In the genomic region with DNA sequence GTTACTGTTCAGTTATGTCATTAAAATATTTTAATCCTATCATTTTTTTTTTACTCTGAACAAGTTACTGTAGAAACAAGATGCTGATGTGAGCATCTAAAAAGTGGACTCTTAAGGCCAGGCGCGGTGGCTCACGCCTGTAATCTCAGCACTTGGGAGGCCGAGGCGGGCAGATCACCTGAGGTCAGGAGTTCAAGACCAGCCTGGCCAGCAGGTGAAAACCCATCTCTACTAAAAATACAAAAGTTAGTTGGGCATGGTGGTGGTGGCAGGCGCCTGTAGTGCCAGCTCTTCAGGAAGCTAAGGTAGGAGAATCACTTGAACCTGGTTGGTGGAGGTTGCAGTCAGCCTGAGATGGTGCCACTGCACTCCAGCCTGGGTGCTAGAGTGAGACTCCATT, we compare ENCODE assay signal across 2 cellular contexts.
TF ChIP-seq lines count a peak whose summit lies in the region.

No MANE protein-coding gene starts in this region.

TF ChIP-seq in SK-N-SH, 30 proteins besides CTCF, POLR2A, EP300 and RAD21:
- TF ChIP-seq TEAD4 (IDR thresholded peaks at IDR 0.05; ENCODE audit: borderline replicate concordance, insufficient read depth) (no peak), TAF1 (IDR thresholded peaks at IDR 0.05; ENCODE audit: borderline replicate concordance, low read depth, low read length) (no peak), NRF1 (IDR thresholded peaks at IDR 0.05; ENCODE audit: low read depth, low read length) (no peak), FOXM1 (IDR thresholded peaks at IDR 0.05; ENCODE audit: low read depth) (no peak), RXRA (IDR thresholded peaks at IDR 0.05; ENCODE audit: borderline replicate concordance, low read depth) (no peak), EZH2phosphoT487 (IDR thresholded peaks at IDR 0.05; ENCODE audit: borderline replicate concordance, low read depth) (no peak), SMC3 (IDR thresholded peaks at IDR 0.05; ENCODE audit: low read depth, low read length) (no peak), JUND (IDR thresholded peaks at IDR 0.05) (no peak), FOXJ3 (CRISPR knock-in tag; IDR thresholded peaks at IDR 0.05) (no peak), MEF2A (IDR thresholded peaks at IDR 0.05; ENCODE audit: borderline replicate concordance, low read depth) (no peak), SIN3A (IDR thresholded peaks at IDR 0.05; ENCODE audit: borderline replicate concordance, low read depth, low read length) (no peak), GABPA (IDR thresholded peaks at IDR 0.05; ENCODE audit: low read depth) (no peak)
- TF ChIP-seq, protein P1, sequence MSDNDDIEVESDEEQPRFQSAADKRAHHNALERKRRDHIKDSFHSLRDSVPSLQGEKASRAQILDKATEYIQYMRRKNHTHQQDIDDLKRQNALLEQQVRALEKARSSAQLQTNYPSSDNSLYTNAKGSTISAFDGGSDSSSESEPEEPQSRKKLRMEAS (IDR thresholded peaks at IDR 0.05; ENCODE audit: low read depth) = no peak
- TF ChIP-seq, protein P2, sequence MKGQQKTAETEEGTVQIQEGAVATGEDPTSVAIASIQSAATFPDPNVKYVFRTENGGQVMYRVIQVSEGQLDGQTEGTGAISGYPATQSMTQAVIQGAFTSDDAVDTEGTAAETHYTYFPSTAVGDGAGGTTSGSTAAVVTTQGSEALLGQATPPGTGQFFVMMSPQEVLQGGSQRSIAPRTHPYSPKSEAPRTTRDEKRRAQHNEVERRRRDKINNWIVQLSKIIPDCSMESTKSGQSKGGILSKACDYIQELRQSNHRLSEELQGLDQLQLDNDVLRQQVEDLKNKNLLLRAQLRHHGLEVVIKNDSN (IDR thresholded peaks at IDR 0.05; ENCODE audit: borderline replicate concordance, low read depth) = no peak
- TF ChIP-seq, protein P3, sequence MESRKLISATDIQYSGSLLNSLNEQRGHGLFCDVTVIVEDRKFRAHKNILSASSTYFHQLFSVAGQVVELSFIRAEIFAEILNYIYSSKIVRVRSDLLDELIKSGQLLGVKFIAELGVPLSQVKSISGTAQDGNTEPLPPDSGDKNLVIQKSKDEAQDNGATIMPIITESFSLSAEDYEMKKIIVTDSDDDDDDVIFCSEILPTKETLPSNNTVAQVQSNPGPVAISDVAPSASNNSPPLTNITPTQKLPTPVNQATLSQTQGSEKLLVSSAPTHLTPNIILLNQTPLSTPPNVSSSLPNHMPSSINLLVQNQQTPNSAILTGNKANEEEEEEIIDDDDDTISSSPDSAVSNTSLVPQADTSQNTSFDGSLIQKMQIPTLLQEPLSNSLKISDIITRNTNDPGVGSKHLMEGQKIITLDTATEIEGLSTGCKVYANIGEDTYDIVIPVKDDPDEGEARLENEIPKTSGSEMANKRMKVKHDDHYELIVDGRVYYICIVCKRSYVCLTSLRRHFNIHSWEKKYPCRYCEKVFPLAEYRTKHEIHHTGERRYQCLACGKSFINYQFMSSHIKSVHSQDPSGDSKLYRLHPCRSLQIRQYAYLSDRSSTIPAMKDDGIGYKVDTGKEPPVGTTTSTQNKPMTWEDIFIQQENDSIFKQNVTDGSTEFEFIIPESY (IDR thresholded peaks at IDR 0.05; ENCODE audit: borderline replicate concordance, low read depth) = no peak
- TF ChIP-seq, protein P4, sequence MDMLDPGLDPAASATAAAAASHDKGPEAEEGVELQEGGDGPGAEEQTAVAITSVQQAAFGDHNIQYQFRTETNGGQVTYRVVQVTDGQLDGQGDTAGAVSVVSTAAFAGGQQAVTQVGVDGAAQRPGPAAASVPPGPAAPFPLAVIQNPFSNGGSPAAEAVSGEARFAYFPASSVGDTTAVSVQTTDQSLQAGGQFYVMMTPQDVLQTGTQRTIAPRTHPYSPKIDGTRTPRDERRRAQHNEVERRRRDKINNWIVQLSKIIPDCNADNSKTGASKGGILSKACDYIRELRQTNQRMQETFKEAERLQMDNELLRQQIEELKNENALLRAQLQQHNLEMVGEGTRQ (IDR thresholded peaks at IDR 0.05; ENCODE audit: borderline replicate concordance, low read depth, low read length) = no peak
- TF ChIP-seq, protein P5, sequence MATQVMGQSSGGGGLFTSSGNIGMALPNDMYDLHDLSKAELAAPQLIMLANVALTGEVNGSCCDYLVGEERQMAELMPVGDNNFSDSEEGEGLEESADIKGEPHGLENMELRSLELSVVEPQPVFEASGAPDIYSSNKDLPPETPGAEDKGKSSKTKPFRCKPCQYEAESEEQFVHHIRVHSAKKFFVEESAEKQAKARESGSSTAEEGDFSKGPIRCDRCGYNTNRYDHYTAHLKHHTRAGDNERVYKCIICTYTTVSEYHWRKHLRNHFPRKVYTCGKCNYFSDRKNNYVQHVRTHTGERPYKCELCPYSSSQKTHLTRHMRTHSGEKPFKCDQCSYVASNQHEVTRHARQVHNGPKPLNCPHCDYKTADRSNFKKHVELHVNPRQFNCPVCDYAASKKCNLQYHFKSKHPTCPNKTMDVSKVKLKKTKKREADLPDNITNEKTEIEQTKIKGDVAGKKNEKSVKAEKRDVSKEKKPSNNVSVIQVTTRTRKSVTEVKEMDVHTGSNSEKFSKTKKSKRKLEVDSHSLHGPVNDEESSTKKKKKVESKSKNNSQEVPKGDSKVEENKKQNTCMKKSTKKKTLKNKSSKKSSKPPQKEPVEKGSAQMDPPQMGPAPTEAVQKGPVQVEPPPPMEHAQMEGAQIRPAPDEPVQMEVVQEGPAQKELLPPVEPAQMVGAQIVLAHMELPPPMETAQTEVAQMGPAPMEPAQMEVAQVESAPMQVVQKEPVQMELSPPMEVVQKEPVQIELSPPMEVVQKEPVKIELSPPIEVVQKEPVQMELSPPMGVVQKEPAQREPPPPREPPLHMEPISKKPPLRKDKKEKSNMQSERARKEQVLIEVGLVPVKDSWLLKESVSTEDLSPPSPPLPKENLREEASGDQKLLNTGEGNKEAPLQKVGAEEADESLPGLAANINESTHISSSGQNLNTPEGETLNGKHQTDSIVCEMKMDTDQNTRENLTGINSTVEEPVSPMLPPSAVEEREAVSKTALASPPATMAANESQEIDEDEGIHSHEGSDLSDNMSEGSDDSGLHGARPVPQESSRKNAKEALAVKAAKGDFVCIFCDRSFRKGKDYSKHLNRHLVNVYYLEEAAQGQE (IDR thresholded peaks at IDR 0.05; ENCODE audit: low read depth, low read length) = no peak

TF ChIP-seq in SK-N-SH treated with all-trans-retinoic acid at 6 μM for 48 hours, 23 proteins besides CTCF, POLR2A, EP300 and RAD21:
- no peak for TF ChIP-seq RARB (CRISPR knock-in tag; IDR thresholded peaks at IDR 0.05)
- TF ChIP-seq, protein P6, sequence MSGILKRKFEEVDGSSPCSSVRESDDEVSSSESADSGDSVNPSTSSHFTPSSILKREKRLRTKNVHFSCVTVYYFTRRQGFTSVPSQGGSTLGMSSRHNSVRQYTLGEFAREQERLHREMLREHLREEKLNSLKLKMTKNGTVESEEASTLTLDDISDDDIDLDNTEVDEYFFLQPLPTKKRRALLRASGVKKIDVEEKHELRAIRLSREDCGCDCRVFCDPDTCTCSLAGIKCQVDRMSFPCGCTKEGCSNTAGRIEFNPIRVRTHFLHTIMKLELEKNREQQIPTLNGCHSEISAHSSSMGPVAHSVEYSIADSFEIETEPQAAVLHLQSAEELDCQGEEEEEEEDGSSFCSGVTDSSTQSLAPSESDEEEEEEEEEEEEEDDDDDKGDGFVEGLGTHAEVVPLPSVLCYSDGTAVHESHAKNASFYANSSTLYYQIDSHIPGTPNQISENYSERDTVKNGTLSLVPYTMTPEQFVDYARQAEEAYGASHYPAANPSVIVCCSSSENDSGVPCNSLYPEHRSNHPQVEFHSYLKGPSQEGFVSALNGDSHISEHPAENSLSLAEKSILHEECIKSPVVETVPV (CRISPR knock-in tag; IDR thresholded peaks at IDR 0.05) = no peak
- TF ChIP-seq, protein P7, sequence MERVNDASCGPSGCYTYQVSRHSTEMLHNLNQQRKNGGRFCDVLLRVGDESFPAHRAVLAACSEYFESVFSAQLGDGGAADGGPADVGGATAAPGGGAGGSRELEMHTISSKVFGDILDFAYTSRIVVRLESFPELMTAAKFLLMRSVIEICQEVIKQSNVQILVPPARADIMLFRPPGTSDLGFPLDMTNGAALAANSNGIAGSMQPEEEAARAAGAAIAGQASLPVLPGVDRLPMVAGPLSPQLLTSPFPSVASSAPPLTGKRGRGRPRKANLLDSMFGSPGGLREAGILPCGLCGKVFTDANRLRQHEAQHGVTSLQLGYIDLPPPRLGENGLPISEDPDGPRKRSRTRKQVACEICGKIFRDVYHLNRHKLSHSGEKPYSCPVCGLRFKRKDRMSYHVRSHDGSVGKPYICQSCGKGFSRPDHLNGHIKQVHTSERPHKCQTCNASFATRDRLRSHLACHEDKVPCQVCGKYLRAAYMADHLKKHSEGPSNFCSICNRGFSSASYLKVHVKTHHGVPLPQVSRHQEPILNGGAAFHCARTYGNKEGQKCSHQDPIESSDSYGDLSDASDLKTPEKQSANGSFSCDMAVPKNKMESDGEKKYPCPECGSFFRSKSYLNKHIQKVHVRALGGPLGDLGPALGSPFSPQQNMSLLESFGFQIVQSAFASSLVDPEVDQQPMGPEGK (CRISPR knock-in tag; IDR thresholded peaks at IDR 0.05; ENCODE audit: borderline replicate concordance) = no peak
- no peak for TF ChIP-seq ESRRG (CRISPR knock-in tag; IDR thresholded peaks at IDR 0.05)
- TF ChIP-seq, protein P8, sequence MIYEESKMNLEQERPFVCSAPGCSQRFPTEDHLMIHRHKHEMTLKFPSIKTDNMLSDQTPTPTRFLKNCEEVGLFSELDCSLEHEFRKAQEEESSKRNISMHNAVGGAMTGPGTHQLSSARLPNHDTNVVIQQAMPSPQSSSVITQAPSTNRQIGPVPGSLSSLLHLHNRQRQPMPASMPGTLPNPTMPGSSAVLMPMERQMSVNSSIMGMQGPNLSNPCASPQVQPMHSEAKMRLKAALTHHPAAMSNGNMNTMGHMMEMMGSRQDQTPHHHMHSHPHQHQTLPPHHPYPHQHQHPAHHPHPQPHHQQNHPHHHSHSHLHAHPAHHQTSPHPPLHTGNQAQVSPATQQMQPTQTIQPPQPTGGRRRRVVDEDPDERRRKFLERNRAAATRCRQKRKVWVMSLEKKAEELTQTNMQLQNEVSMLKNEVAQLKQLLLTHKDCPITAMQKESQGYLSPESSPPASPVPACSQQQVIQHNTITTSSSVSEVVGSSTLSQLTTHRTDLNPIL (CRISPR knock-in tag; IDR thresholded peaks at IDR 0.05; ENCODE audit: low read depth) = no peak
- no peak for TF ChIP-seq ISL1 (CRISPR knock-in tag; IDR thresholded peaks at IDR 0.05)
- TF ChIP-seq BACH2 (CRISPR knock-in tag; IDR thresholded peaks at IDR 0.05; ENCODE audit: borderline replicate concordance) = no peak
- TF ChIP-seq PPARA (CRISPR knock-in tag; IDR thresholded peaks at IDR 0.05; ENCODE audit: borderline replicate concordance) = no peak
- no peak for TF ChIP-seq OSR1 (CRISPR knock-in tag; IDR thresholded peaks at IDR 0.05)
- no peak for TF ChIP-seq ZC3H10 (CRISPR knock-in tag; IDR thresholded peaks at IDR 0.05)
- TF ChIP-seq, protein P9, sequence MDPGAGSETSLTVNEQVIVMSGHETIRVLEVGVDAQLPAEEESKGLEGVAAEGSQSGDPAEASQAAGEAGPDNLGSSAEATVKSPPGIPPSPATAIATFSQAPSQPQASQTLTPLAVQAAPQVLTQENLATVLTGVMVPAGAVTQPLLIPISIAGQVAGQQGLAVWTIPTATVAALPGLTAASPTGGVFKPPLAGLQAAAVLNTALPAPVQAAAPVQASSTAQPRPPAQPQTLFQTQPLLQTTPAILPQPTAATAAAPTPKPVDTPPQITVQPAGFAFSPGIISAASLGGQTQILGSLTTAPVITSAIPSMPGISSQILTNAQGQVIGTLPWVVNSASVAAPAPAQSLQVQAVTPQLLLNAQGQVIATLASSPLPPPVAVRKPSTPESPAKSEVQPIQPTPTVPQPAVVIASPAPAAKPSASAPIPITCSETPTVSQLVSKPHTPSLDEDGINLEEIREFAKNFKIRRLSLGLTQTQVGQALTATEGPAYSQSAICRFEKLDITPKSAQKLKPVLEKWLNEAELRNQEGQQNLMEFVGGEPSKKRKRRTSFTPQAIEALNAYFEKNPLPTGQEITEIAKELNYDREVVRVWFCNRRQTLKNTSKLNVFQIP (CRISPR knock-in tag; IDR thresholded peaks at IDR 0.05; ENCODE audit: borderline replicate concordance, low read depth) = no peak
- no peak for TF ChIP-seq ZNF70 (CRISPR knock-in tag; IDR thresholded peaks at IDR 0.05)
- TF ChIP-seq SNAI2 (CRISPR knock-in tag; IDR thresholded peaks at IDR 0.05) = no peak
TF ChIP-seq in SK-N-SH treated with all-trans-retinoic acid at 6 μM for 48 hours: peak in this region for 0.
